8 cellular contexts compared by ENCODE assay signal in the genomic region with DNA sequence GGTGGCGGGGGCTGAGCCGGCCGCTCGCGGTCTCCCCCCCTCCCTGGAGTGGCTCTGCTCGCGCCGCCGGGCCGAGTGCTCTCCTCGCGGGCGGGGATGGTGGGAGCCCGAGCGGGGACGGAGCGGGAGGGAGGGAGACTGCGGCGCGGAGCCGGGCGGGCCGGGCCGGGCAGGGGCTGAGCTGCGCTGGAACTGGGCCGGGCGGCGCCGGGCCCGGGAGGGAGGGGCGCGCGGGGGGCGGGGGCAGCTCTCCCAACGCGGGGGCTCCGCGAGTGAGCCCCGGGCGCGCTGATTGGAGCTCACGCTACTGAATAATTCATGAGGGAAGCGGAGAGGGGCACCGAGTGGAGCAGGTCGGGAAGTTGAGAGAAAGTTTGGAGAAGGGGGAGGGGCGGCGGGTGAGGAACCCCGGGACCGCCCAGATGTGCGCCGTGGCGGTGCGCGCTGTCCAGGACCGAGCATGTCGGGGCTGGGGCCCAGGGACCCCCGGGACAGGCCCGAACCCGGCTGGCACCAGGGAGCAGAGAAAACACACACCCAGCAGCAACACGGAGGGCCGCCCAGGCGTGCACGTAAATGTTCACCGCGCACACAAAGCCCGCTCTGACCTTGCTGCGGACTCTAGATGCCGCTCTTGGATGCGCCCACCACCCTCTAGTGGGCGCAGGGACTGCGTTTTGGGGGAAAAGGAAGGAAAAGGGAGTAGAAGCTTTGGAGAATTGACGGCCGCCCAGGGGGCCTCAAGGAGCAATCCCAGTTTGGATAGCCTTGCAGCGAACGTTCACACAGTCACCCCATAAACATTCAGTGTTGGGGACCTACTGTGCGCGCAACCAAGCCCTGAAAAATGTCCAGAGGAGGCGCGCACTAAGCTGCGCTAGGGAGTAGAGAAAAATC. TPM values are rescaled to one million over a fixed set of nuclear protein-coding genes. Genes with fewer than 3 reads are reported as not detected.
A peak's percentile ranks its signal among the peaks of the same experiment; 100 is the strongest.
DNase-seq lines count a peak whose midpoint lies in the region; ATAC-seq, FAIRE-seq and TF ChIP-seq lines count a peak whose summit lies in the region.

TSS of gene EPHB4 (minus strand) at position 194 of the 897 bp plus-strand sequence. CDS start 493 bp downstream, outside the sequence.

- TF ChIP-seq RAD21 in GM12878 (IDR thresholded peaks at IDR 0.05; ENCODE audit: insufficient read depth, low read depth, low read length): no peak

- H3K9me2 ChIP-seq in hepatocyte (replicated peaks; ENCODE audit: insufficient read depth): no peaks in the 10 kb centered on the region

- BruUV-seq in GM12878 (replicated peaks; lab: Mats Ljungman, UMichigan): no TSS peak

- no peaks in the 10 kb centered on the region for H4K20me1 ChIP-seq in GM12878 (ENCODE audit: control insufficient read depth, insufficient read depth)
- H4K20me1 ChIP-seq in hepatocyte (ENCODE audit: insufficient read depth, poor library complexity, severe bottlenecking): peaks cover 36% of the 10 kb centered on the region

- 9% methylated on average over 35 of the region's 80 CpGs for WGBS in GM12878 (ENCODE audit: insufficient coverage, insufficient replicate concordance, low lambda C conversion rate, missing lambda C conversion rate)
- WGBS in hepatocyte (ENCODE audit: low lambda C conversion rate, missing lambda C conversion rate): under 1% methylated on average over 22 of the region's 80 CpGs

- H3K4me1 ChIP-seq in GM12878 (ENCODE audit: control insufficient read depth, insufficient read depth, low read length) (no peaks in the 10 kb centered on the region), hepatocyte (ENCODE audit: insufficient read depth) (peaks cover 31% of the 10 kb centered on the region)

- H3K9me3 ChIP-seq in GM12878 (replicated peaks; ENCODE audit: control insufficient read depth, insufficient read depth, low read length): no peaks in the 10 kb centered on the region
- no peaks in the 10 kb centered on the region for H3K9me3 ChIP-seq in hepatocyte (ENCODE audit: low read depth)

- H2AFZ ChIP-seq in GM12878 (ENCODE audit: control insufficient read depth, low read depth, low read length) (no peak within 1 kb of the TSS), hepatocyte (peak within 1 kb of the TSS; percentile 77)

- in situ Hi-C loops in GM12878 (cut with MboI): no loop called here

- TF ChIP-seq EP300 in GM12878 (IDR thresholded peaks at IDR 0.05; ENCODE audit: borderline replicate concordance in 1 of 2, control insufficient read depth in 1 of 2, low read depth in 2 of 2, low read length in 2 of 2): no peak

- H3K27me3 ChIP-seq in GM12878 (replicated peaks in 1 of 2; ENCODE audit: control insufficient read depth in 2 of 2, insufficient read depth in 2 of 2, low read length in 1 of 2): peaks cover 12 to 14% of the 10 kb centered on the region in 2 experiments; a peak in 3 of 4 replicates
- H3K27me3 ChIP-seq in hepatocyte: no peaks in the 10 kb centered on the region

- no peaks in the 10 kb centered on the region for H3K79me2 ChIP-seq in GM12878 (ENCODE audit: control insufficient read depth, insufficient read depth, low read length)
- peaks cover 59% of the 10 kb centered on the region for H3K79me2 ChIP-seq in hepatocyte

- RAD21 ChIA-PET in GM12878 (lab: Charles Lee; ENCODE audit: unreplicated experiment): no interaction called here

- H3K9ac ChIP-seq in GM12878 (ENCODE audit: control insufficient read depth, insufficient read depth, low read length): no peak within 1 kb of the TSS

- no peak within 1 kb of the TSS for H3K4me3 ChIP-seq in GM12878
- peak within 1 kb of the TSS; percentile 41 for H3K4me3 ChIP-seq in hepatocyte

- TF ChIP-seq POLR2A in GM12878 (IDR thresholded peaks at IDR 0.05; ENCODE audit: low read depth, low read length): no peak

- no peak within 1 kb of the TSS for H3K4me2 ChIP-seq in GM12878 (ENCODE audit: control insufficient read depth, insufficient read depth)
- H3K4me2 ChIP-seq in hepatocyte: peak within 1 kb of the TSS; percentile 97

- CTCF ChIA-PET in GM12878 (lab: Yijun Ruan, JAX): no interaction called here

- no peak for TF ChIP-seq CTCF in GM12878 (IDR thresholded peaks at IDR 0.05 in 2 of 3, conservative IDR thresholded peaks at IDR 0.05 in 1 of 3; ENCODE audit: control insufficient read depth in 2 of 3, extremely low read depth in 1 of 3, insufficient read depth in 1 of 3, low read depth in 3 of 3, low read length in 3 of 3)
- peak; percentile 63 for TF ChIP-seq CTCF in hepatocyte (IDR thresholded peaks at IDR 0.05; ENCODE audit: poor library complexity)

- DNase-seq in NCI-H524 (lab: John Stamatoyannopoulos, UW) (peak; percentile 33 to 69), NCI-H524 treated with DMSO at 0.1 percent for 48 hours (lab: John Stamatoyannopoulos, UW) (no peak), NCI-H2171 (lab: John Stamatoyannopoulos, UW) (peak; percentile 76), GM12878 (ENCODE audit: low read depth, low spot score) (no peak), hepatocyte (ENCODE audit: low spot score) (peak; percentile 91), retina (peak; percentile 89)

- no peak for FAIRE-seq in GM12878 (lab: Jason Lieb, UNC)

- H3K27ac ChIP-seq in GM12878 (ENCODE audit: control insufficient read depth, insufficient read depth) (no peak within 1 kb of the TSS), hepatocyte (peak within 1 kb of the TSS; percentile 64)

- SMC1A ChIA-PET in GM12878 (lab: Charles Lee; ENCODE audit: uncharacterized antibody, unreplicated experiment): no interaction called here

- H3K36me3 ChIP-seq in GM12878 (ENCODE audit: control insufficient read depth in 2 of 2, insufficient read depth in 2 of 2, low read length in 1 of 2): no peaks in the 10 kb centered on the region
- H3K36me3 ChIP-seq in hepatocyte (replicated peaks; ENCODE audit: insufficient read depth, low read depth): no peaks in the 10 kb centered on the region

- intact Hi-C loops in GM12878 (cut with micrococcal nuclease; ENCODE audit: unreplicated experiment): no loop called here

- ATAC-seq in GM12878: no peak
- ATAC-seq in GM19463 (IDR thresholded peaks at IDR 0.05; ENCODE audit: unreplicated experiment): no peak
- ATAC-seq in HG03378 (IDR thresholded peaks at IDR 0.05; ENCODE audit: unreplicated experiment): no peak

- POLR2A ChIA-PET in GM12878 (lab: Charles Lee): no interaction called here

TF ChIP-seq in GM12878, 131 proteins besides CTCF, POLR2A, EP300 and RAD21:
- TF ChIP-seq SUZ12 (IDR thresholded peaks at IDR 0.05; ENCODE audit: unreplicated experiment) (peak; percentile 51), ZZZ3 (IDR thresholded peaks at IDR 0.05; ENCODE audit: control insufficient read depth, insufficient read length, low read depth) (no peak), EZH2 (IDR thresholded peaks at IDR 0.05; ENCODE audit: borderline replicate concordance, control insufficient read depth, low read depth, low read length) (0 out of 2 replicates have a peak, but pooled peaks have one; percentile 25), MLLT1 (IDR thresholded peaks at IDR 0.05) (no peak)

RNA-seq across cellular contexts. Expression of gene EPHB4, which starts in this region (rescaled TPM):
- total RNA-seq in GM12878 (2013; cell fraction: nucleolus; rRNA removed): 3.3 and 3.7 TPM in 2 replicates
- total RNA-seq in GM12878 (2014; rRNA removed) (0.56 and 0.93 TPM in 2 replicates), GM12878 (2014; rRNA removed; fragmentation: Illumina TruSeq; extraction: Trizol) (0.32 and 0.40 TPM in 2 replicates), GM12878 (2021) (0.82 and 0.85 TPM in 2 replicates), hepatocyte (57.9 and 61.1 TPM in 2 replicates)
- 1.0 TPM for polyA plus RNA-seq in GM12878 (2011; ENCODE audit: low read depth)
- polyA plus RNA-seq in GM12878 (2011; rRNA removed) (0.23 and 0.45 TPM in 2 replicates), GM12878 (2014; fragmentation: Illumina TruSeq; extraction: Trizol) (0.05 and 0.32 TPM in 2 replicates), GM12878 (2014; fragmentation: Nextera tagmentation; extraction: Ambion mirVana) (not detected), GM12878 (2014; rRNA removed) (0.51 and 0.75 TPM in 2 replicates), GM12878 (2016; fragmentation: Nextera tagmentation; extraction: Ambion mirVana) (not detected), hepatocyte (47.2 and 51.6 TPM in 2 replicates)
- 0.32 and 0.76 TPM in 2 replicates for polyA plus RNA-seq in GM12878 (2011; cell fraction: cytosol; rRNA removed)
- polyA plus RNA-seq in GM12878 (2011; cell fraction: nucleus; rRNA removed): 2.0 and 2.5 TPM in 2 replicates
- polyA plus RNA-seq in GM12878 (2012): 0.70 and 0.93 TPM in 2 replicates
- 0.15 and 0.21 TPM in 2 replicates for polyA minus RNA-seq in GM12878 (2011; rRNA and poly(A)+ RNA removed)
- polyA minus RNA-seq in GM12878 (2011; cell fraction: cytosol; rRNA and poly(A)+ RNA removed): 0.67 and 3.4 TPM in 2 replicates
- polyA minus RNA-seq in GM12878 (2011; cell fraction: nucleus; rRNA and poly(A)+ RNA removed): 0.60 and 1.2 TPM in 2 replicates

Comparison
In these comparisons a context has a peak if more than half of its experiments do, and no peak if none do; other contexts are left out.
1. RNA of gene EPHB4 (total RNA-seq): 57.9 to 61.1 TPM in hepatocyte; 0.32 to 3.7 TPM in GM12878; every median in the first group is over 10 times any median in the second.
2. RNA of gene EPHB4 (polyA plus RNA-seq): 47.2 to 51.6 TPM in hepatocyte; 0.05 to 2.5 TPM in GM12878; every median in the first group is over 10 times any median in the second.
3. DNase-seq: peak in NCI-H524 (2 of 2), NCI-H2171 (single experiment), hepatocyte (single experiment) and retina (single experiment); none in NCI-H524 treated with DMSO at 0.1 percent for 48 hours (single experiment) and GM12878 (single experiment).